ENCODE assay signal across 31 cellular contexts in genomic region chr2:28824207-28824606, GRCh38.
"Had no signal": no experiment of that assay in that cellular context is flagged by ENCODE, and none has a peak within 500 bp of the region (broad histone marks: within the 10 kb centered on the region; RNA-seq: fewer than 3 reads in every experiment).

No MANE protein-coding gene starts in this region.

- H3K9ac ChIP-seq: neural progenitor cell, parathyroid adenoma had no signal

- H3K4me3 ChIP-seq: neural progenitor cell, ovary, psoas muscle, skin epidermis, smooth muscle cell, spleen, suprapubic skin, testis, tibial artery, transverse colon, upper lobe of right lung, uterus had no signal

- H3K9me3 ChIP-seq: ovary, psoas muscle, spleen, suprapubic skin, testis, tibial artery, transverse colon, upper lobe of right lung, uterus had no signal

- ATAC-seq: natural killer cell; psoas muscle; right cardiac atrium; sciatic nerve; stimulated activated memory B cell treated with anti-CD40 and anti-IgM and Interleukin-4, amounts not matched to agents 10 μg/mL and 1 μg/mL and 100 μg/mL, for 72 hours; stimulated activated naive CD8-positive, alpha-beta T cell treated with anti-CD3 and anti-CD28 coated beads, Interleukin-15, amount 100 ng/mL, for 72 hours; stimulated activated naive CD8-positive, alpha-beta T cell treated with anti-CD3 and anti-CD28 coated beads, Interleukin-15, Interleukin-2, amounts not matched to agents 100 U/mL and 50 U/mL, for 24 hours; upper lobe of right lung had no signal

- H3K27me3 Mint-ChIP-seq: progenitor cell of endocrine pancreas; stimulated activated memory B cell treated with anti-CD40 and anti-IgM and Interleukin-4, amounts not matched to agents 10 μg/mL and 1 μg/mL and 100 μg/mL, for 72 hours; type B pancreatic cell had no signal

- H3K4me2 ChIP-seq: neural progenitor cell, smooth muscle cell had no signal

- DNase-seq: natural killer cell; occipital lobe; ovary; posterior cingulate gyrus; psoas muscle; right cardiac atrium; spleen; stimulated activated CD4-positive, alpha-beta T cell treated with anti-CD3 and anti-CD28 coated beads, Interleukin-12 subunit alpha, Interleukin-12 subunit beta, amount 100 ng/mL, for 4 hours; stimulated activated CD4-positive, alpha-beta T cell treated with anti-CD3 and anti-CD28 coated beads, Interleukin-1b, Interleukin-23, amount 100 ng/mL, for 48 hours; stimulated activated CD4-positive, alpha-beta T cell treated with anti-CD3 and anti-CD28 coated beads, Interleukin-4, amount 100 ng/mL, for 1 hour; stimulated activated CD4-positive, alpha-beta T cell treated with anti-CD3 and anti-CD28 coated beads, Interleukin-4, amount 100 ng/mL, for 4 hours; stimulated activated CD8-positive, alpha-beta memory T cell treated with anti-CD3 and anti-CD28 coated beads, Interleukin-4, amount 100 ng/mL, for 48 hours; stimulated activated naive CD4-positive, alpha-beta T cell; stimulated activated naive CD8-positive, alpha-beta T cell treated with anti-CD3 and anti-CD28 coated beads, Interleukin-15, amount 100 ng/mL, for 72 hours; stimulated activated naive CD8-positive, alpha-beta T cell treated with anti-CD3 and anti-CD28 coated beads, Interleukin-15, Interleukin-2, amounts not matched to agents 100 U/mL and 50 U/mL, for 24 hours; substantia nigra; testis; tibial artery; transverse colon; upper lobe of right lung; uterus had no signal

- H3K4me3 Mint-ChIP-seq: natural killer cell; nephron; neural progenitor cell; stimulated activated memory B cell treated with anti-CD40 and anti-IgM and Interleukin-4, amounts not matched to agents 10 μg/mL and 1 μg/mL and 100 μg/mL, for 72 hours; stimulated activated naive CD8-positive, alpha-beta T cell treated with anti-CD3 and anti-CD28 coated beads, Interleukin-15, amount 100 ng/mL, for 72 hours; type B pancreatic cell had no signal

- H3K27ac Mint-ChIP-seq: natural killer cell; nephron; neural progenitor cell; progenitor cell of endocrine pancreas; stimulated activated memory B cell treated with anti-CD40 and anti-IgM and Interleukin-4, amounts not matched to agents 10 μg/mL and 1 μg/mL and 100 μg/mL, for 72 hours; stimulated activated naive CD8-positive, alpha-beta T cell treated with anti-CD3 and anti-CD28 coated beads, Interleukin-15, amount 100 ng/mL, for 72 hours; type B pancreatic cell had no signal

- H3K36me3 ChIP-seq: neural progenitor cell, ovary, spleen, suprapubic skin, tibial artery, transverse colon, upper lobe of right lung, uterus had no signal

- H3K27ac ChIP-seq: neural progenitor cell, ovary, parathyroid adenoma, psoas muscle, skin epidermis, spleen, suprapubic skin, testis, tibial artery, transverse colon, upper lobe of right lung, uterus had no signal

- H3K27me3 ChIP-seq: neural progenitor cell, ovary, spleen, suprapubic skin, testis, tibial artery, upper lobe of right lung, uterus had no signal

- H2AFZ ChIP-seq: neural progenitor cell, parathyroid adenoma had no signal

- H3K4me1 ChIP-seq: neural progenitor cell, parathyroid adenoma, psoas muscle, testis, tibial artery, transverse colon, upper lobe of right lung, uterus had no signal

- H3K36me3 Mint-ChIP-seq: natural killer cell; neural progenitor cell; stimulated activated memory B cell treated with anti-CD40 and anti-IgM and Interleukin-4, amounts not matched to agents 10 μg/mL and 1 μg/mL and 100 μg/mL, for 72 hours; type B pancreatic cell had no signal

- H3K79me2 ChIP-seq: parathyroid adenoma had no signal

- H3K4me1 Mint-ChIP-seq: natural killer cell; nephron; neural progenitor cell; stimulated activated memory B cell treated with anti-CD40 and anti-IgM and Interleukin-4, amounts not matched to agents 10 μg/mL and 1 μg/mL and 100 μg/mL, for 72 hours had no signal

- H3K9me3 Mint-ChIP-seq: natural killer cell; nephron; neural progenitor cell; stimulated activated memory B cell treated with anti-CD40 and anti-IgM and Interleukin-4, amounts not matched to agents 10 μg/mL and 1 μg/mL and 100 μg/mL, for 72 hours; stimulated activated naive CD8-positive, alpha-beta T cell treated with anti-CD3 and anti-CD28 coated beads, Interleukin-15, amount 100 ng/mL, for 72 hours; type B pancreatic cell had no signal
